ENCODE assay signal across 9 cellular contexts in genomic region chr9:75147638-75148037, GRCh38. TPM values are rescaled to one million over a fixed set of nuclear protein-coding genes. Genes with fewer than 3 reads are reported as not detected.
DNase-seq lines count a peak whose midpoint lies in the region; ATAC-seq and TF ChIP-seq lines count a peak whose summit lies in the region.
"Had no signal": no experiment of that assay in that cellular context is flagged by ENCODE, and none has a peak within 500 bp of the region (broad histone marks: within the 10 kb centered on the region; RNA-seq: fewer than 3 reads in every experiment).

No MANE protein-coding gene starts in this region.

- H3K9ac ChIP-seq in BLaER1 = peak overlapping the region; percentile 58

- peak overlapping the region; percentile 90 for H3K27ac Mint-ChIP-seq in dendritic cell treated with granulocyte-macrophage colony-stimulating factor and Interleukin-4, amounts not matched to agents 40 ng/mL and 50 ng/mL, for 4 days

- H3K9me3 ChIP-seq in BLaER1 = peaks cover 30% of the 10 kb centered on the region
- no peaks in the 10 kb centered on the region for H3K9me3 ChIP-seq in vagina
- H3K9me3 ChIP-seq in gastroesophageal sphincter = no peaks in the 10 kb centered on the region

- peak overlapping the region; percentile 87 for H3K27ac ChIP-seq in BLaER1
- H3K27ac ChIP-seq in vagina = no peak overlapping the region
- H3K27ac ChIP-seq in gastroesophageal sphincter = no peak overlapping the region

- ATAC-seq in GM19463 (IDR thresholded peaks at IDR 0.05; ENCODE audit: unreplicated experiment) (peak; percentile 33), gastroesophageal sphincter (no peak), GM19324 (IDR thresholded peaks at IDR 0.05; ENCODE audit: low FRiP score, unreplicated experiment) (no peak)

- H3K27me3 ChIP-seq in BLaER1 = no peaks in the 10 kb centered on the region
- no peaks in the 10 kb centered on the region for H3K27me3 ChIP-seq in vagina
- H3K27me3 ChIP-seq in gastroesophageal sphincter = no peaks in the 10 kb centered on the region

- H3K4me3 ChIP-seq in BLaER1 (peak overlapping the region; percentile 8; the same call in 1 of the 2 replicates), vagina (no peak overlapping the region), gastroesophageal sphincter (no peak overlapping the region)

- DNase-seq in LHCN-M2 (ENCODE audit: low read depth) = peak; percentile 10
- DNase-seq in vagina (ENCODE audit: extremely low spot score in 2 of 2) = no peak
- no peak for DNase-seq in COLO668 (lab: John Stamatoyannopoulos, UW; ENCODE audit: unreplicated experiment)
- DNase-seq: DMS53 had no signal

- H3K4me1 ChIP-seq in BLaER1 (peaks cover 64% of the 10 kb centered on the region), vagina (no peaks in the 10 kb centered on the region), gastroesophageal sphincter (no peaks in the 10 kb centered on the region)

- peaks cover 45% of the 10 kb centered on the region for H3K4me1 Mint-ChIP-seq in dendritic cell treated with granulocyte-macrophage colony-stimulating factor and Interleukin-4, amounts not matched to agents 40 ng/mL and 50 ng/mL, for 4 days (ENCODE audit: low read depth)

- no peaks in the 10 kb centered on the region for H4K20me1 ChIP-seq in BLaER1

- peaks cover 22% of the 10 kb centered on the region for H3K9me3 Mint-ChIP-seq in dendritic cell treated with granulocyte-macrophage colony-stimulating factor and Interleukin-4, amounts not matched to agents 40 ng/mL and 50 ng/mL, for 4 days

- H3K4me2 ChIP-seq in BLaER1 = peak overlapping the region; percentile 76

- no peaks in the 10 kb centered on the region for H3K27me3 Mint-ChIP-seq in dendritic cell treated with granulocyte-macrophage colony-stimulating factor and Interleukin-4, amounts not matched to agents 40 ng/mL and 50 ng/mL, for 4 days

- intact Hi-C loops in dendritic cell treated with granulocyte-macrophage colony-stimulating factor and Interleukin-4, amounts not matched to agents 40 ng/mL and 50 ng/mL, for 4 days (cut with micrococcal nuclease) = loop anchor here (2.0 to 5.0 kb wide), 3 partner anchors 35 to 120 kb away; partner anchors contain the start of genes CARNMT1, NMRK1 and OSTF1
- intact Hi-C loops in vagina (cut with DNase I) = no loop called here

- H3K4me3 Mint-ChIP-seq in dendritic cell treated with granulocyte-macrophage colony-stimulating factor and Interleukin-4, amounts not matched to agents 40 ng/mL and 50 ng/mL, for 4 days = peak overlapping the region; percentile 43

- H3K36me3 ChIP-seq in BLaER1 (peaks cover 46% of the 10 kb centered on the region), vagina (peaks cover 0 to 40% of the 10 kb centered on the region in 2 donors), gastroesophageal sphincter (peaks cover 0 to 72% of the 10 kb centered on the region in 2 donors)

- peaks cover 67% of the 10 kb centered on the region for H3K36me3 Mint-ChIP-seq in dendritic cell treated with granulocyte-macrophage colony-stimulating factor and Interleukin-4, amounts not matched to agents 40 ng/mL and 50 ng/mL, for 4 days (ENCODE audit: low read depth)

- 61 to 71% methylated on average over 4 of the region's 4 CpGs for WGBS in gastroesophageal sphincter (ENCODE audit: low coverage in 1 of 2), 2 donors

- TF ChIP-seq CTCF in vagina (IDR thresholded peaks at IDR 0.05) = no peak
- no peak for TF ChIP-seq CTCF in gastroesophageal sphincter (IDR thresholded peaks at IDR 0.05)

- no peak for TF ChIP-seq EP300 in gastroesophageal sphincter (IDR thresholded peaks at IDR 0.05)

- TF ChIP-seq POLR2A in vagina (IDR thresholded peaks at IDR 0.05) = no peak
- no peak for TF ChIP-seq POLR2A in gastroesophageal sphincter (IDR thresholded peaks at IDR 0.05)

RNA-seq across cellular contexts. Expression of gene OSTF1, which starts 59.3 kb away (rescaled TPM):
- 36.0 and 36.2 TPM in 2 replicates for total RNA-seq in LHCN-M2 (2014; rRNA removed)
- polyA plus RNA-seq in LHCN-M2 (2012) = 40.9 TPM
- 25.0 TPM for total RNA-seq in vagina
- 10 to 100 TPM in 3 of 4 donors, 1 to 10 TPM in 1; 9.7 to 37.6 (median 28.5) TPM for total RNA-seq in gastroesophageal sphincter

RNA-seq across cellular contexts. Expression of gene NMRK1, which starts 59.7 kb away (rescaled TPM):
- total RNA-seq in LHCN-M2 (2014; rRNA removed) (31.5 and 31.6 TPM in 2 replicates), vagina (20.4 TPM), gastroesophageal sphincter (10 to 100 TPM in 2 of 4 donors, 1 to 10 TPM in 2; 6.3 to 21.5 (median 13.6) TPM)
- 24.3 TPM for polyA plus RNA-seq in LHCN-M2 (2012)
